Comparison of ENCODE assay signal across 27 cellular contexts in genomic region chr7:108020585-108020984, GRCh38. TPM values are rescaled to one million over a fixed set of nuclear protein-coding genes. Genes with fewer than 3 reads are reported as not detected.
"Had no signal": no experiment of that assay in that cellular context is flagged by ENCODE, and none has a peak within 500 bp of the region (broad histone marks: within the 10 kb centered on the region; RNA-seq: fewer than 3 reads in every experiment).

No MANE protein-coding gene starts in this region.

- H3K4me1 ChIP-seq: breast epithelium, neural progenitor cell, parathyroid adenoma, right atrium auricular region, upper lobe of left lung, vagina had no signal

- DNase-seq: activated CD4-positive, alpha-beta T cell treated with anti-CD3 and anti-CD28 coated beads for 4 hours; activated CD4-positive, alpha-beta T cell treated with anti-CD3 and anti-CD28 coated beads, Interleukin-2, amount 50 U/mL, for 4 hours; activated naive CD4-positive, alpha-beta T cell; activated T-cell treated with anti-CD3 and anti-CD28 coated beads for 4 hours; activated T-cell treated with anti-CD3 and anti-CD28 coated beads, Interleukin-2, amount 50 U/mL, for 72 hours; central memory CD4-positive, alpha-beta T cell; endodermal cell; esophagus squamous epithelium; foreskin melanocyte; heart right ventricle; midbrain; natural killer cell; occipital lobe; stimulated activated CD4-positive, alpha-beta T cell treated with anti-CD3 and anti-CD28 coated beads, Interleukin-15, amount 100 ng/mL, for 24 hours; stimulated activated CD4-positive, alpha-beta T cell treated with anti-CD3 and anti-CD28 coated beads, Interleukin-2, amount 100 ng/mL, for 24 hours; stimulated activated naive B cell treated with anti-CD40 and anti-IgM and Interleukin-4, amounts not matched to agents 10 μg/mL and 1 μg/mL and 100 μg/mL, for 72 hours; stomach; thyroid gland; upper lobe of left lung had no signal

- ATAC-seq: activated naive CD4-positive, alpha-beta T cell treated with anti-CD3 and anti-CD28 coated beads, Interleukin-2, amount 50 U/mL, for 72 hours; activated T-cell treated with anti-CD3 and anti-CD28 coated beads, Interleukin-2, amount 50 U/mL, for 72 hours; natural killer cell; stimulated activated naive B cell treated with anti-CD40 and anti-IgM and Interleukin-4, amounts not matched to agents 10 μg/mL and 1 μg/mL and 100 μg/mL, for 72 hours had no signal

- H3K27me3 ChIP-seq: breast epithelium, esophagus squamous epithelium, heart right ventricle, neural progenitor cell, right atrium auricular region, stomach, thyroid gland, upper lobe of left lung, vagina had no signal

- H3K36me3 ChIP-seq: breast epithelium, esophagus squamous epithelium, heart right ventricle, neural progenitor cell, right atrium auricular region, stomach, thyroid gland, upper lobe of left lung, vagina had no signal

- H3K9me3 ChIP-seq: breast epithelium, esophagus squamous epithelium, heart right ventricle, right atrium auricular region, stomach, thyroid gland, upper lobe of left lung, vagina had no signal

- H3K27ac ChIP-seq: breast epithelium, epithelial cell of prostate, esophagus squamous epithelium, heart right ventricle, neural progenitor cell, parathyroid adenoma, right atrium auricular region, stomach, thyroid gland, upper lobe of left lung, vagina, VCaP had no signal

- H3K4me3 ChIP-seq: breast epithelium, esophagus squamous epithelium, heart right ventricle, neural progenitor cell, right atrium auricular region, stomach, thyroid gland, upper lobe of left lung, vagina had no signal

RNA-seq across cellular contexts. Expression of gene LAMB1, which starts 17.6 kb away (rescaled TPM):
- total RNA-seq: natural killer cell had no signal
